In the genomic region with DNA sequence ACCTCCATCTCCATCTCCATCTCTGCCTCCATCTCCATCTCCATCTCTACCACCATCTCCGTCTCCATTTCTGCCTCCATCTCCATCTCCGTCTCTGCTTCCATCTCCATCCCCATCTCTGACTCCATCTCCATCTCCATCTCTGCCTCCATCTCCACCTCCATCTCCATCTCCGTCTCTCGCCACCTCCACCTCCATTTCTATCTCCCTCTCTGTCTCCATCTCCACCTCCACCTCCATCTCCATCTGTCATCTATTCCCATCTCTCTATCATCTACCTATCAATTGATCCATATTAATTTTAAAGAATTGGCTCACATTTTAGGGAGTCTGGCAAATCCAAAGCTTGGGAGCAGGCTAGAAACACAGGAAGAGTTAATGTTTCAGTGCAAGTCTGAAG, we compare ENCODE assay signal across 8 cellular contexts. TPM values are rescaled to one million over a fixed set of nuclear protein-coding genes. Genes with fewer than 3 reads are reported as not detected.
"Had no signal": no experiment of that assay in that cellular context is flagged by ENCODE, and none has a peak within 500 bp of the region (broad histone marks: within the 10 kb centered on the region; RNA-seq: fewer than 3 reads in every experiment).

No MANE protein-coding gene starts in this region.

- H3K27ac ChIP-seq: KMS-11 had no signal

- H2AFZ ChIP-seq: GM23338 had no signal

- H3K4me2 ChIP-seq: GM23338, KMS-11 had no signal

- H3K27ac Mint-ChIP-seq: GM23338 had no signal

- H3K4me1 ChIP-seq: HAP-1 had no signal

- H3K9me3 ChIP-seq: HAP-1 had no signal

- H3K9ac ChIP-seq: KMS-11 had no signal

- H3K36me3 ChIP-seq: HAP-1 had no signal

- ATAC-seq: GM23338, HCT116 had no signal

- DNase-seq: H7, IMR-90, KBM-7 had no signal

- H3K4me3 Mint-ChIP-seq: GM23338 had no signal

- H3K4me3 ChIP-seq: GM23338, HAP-1 had no signal

RNA-seq across cellular contexts. Expression of a gene that starts 39.6 kb away (rescaled TPM):
- total RNA-seq: HT-29, IMR-90 had no signal
- polyA plus RNA-seq: IMR-90 had no signal
